ENCODE assay signal across 1 cellular context in genomic region chr9:100303812-100304211, GRCh38.
TF ChIP-seq lines count a peak whose summit lies in the region.

No MANE protein-coding gene starts in this region.

TF ChIP-seq in GM23338, 12 proteins besides CTCF, POLR2A, EP300 and RAD21 (continued from another document):
- no peak for TF ChIP-seq ZNF462 (CRISPR knock-in tag; IDR thresholded peaks at IDR 0.05)
